ENCODE assay signal across 9 cellular contexts in the genomic region with DNA sequence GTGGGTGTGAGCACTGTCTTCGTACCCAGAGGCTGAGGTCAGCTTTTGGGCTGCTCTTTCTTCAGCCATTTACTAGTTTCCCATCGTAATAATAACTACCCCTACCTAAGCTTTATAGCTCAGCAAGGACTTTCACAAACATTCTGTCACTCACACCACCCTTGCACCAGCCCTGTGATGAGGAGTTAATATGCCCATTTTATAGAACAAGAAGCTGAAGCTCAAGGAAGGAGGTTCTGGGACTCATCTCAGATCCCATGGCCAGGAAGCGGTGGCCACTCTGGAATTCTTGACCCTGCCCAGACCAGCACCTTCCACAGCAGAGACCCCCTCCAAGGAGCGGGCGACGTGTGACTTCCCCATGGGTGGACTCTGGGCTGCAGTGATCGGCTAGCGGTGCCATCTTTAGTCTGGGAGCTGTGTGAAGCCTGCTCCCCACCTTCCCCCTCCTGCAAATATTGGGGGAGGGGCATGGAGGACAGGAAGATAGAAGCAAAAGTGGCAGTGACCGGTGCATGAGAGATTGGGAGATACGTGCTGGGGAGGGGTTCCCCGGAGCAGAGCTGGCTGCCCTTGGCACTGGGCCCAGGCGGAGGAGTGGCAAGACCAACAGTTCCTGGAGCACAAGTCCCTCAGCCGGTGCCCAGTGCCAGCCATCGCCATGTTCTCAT.
DNase-seq lines count a peak whose midpoint lies in the region; ATAC-seq and TF ChIP-seq lines count a peak whose summit lies in the region.
"Had no signal": no experiment of that assay in that cellular context is flagged by ENCODE, and none has a peak within 500 bp of the region (broad histone marks: within the 10 kb centered on the region; RNA-seq: fewer than 3 reads in every experiment).

No MANE protein-coding gene starts in this region.

- H3K4me3 ChIP-seq in mesendoderm (ENCODE audit: low read length) = no peak overlapping the region
- no peak overlapping the region for H3K4me3 ChIP-seq in aorta (ENCODE audit: low read length in 2 of 2)
- H3K4me3 ChIP-seq: cardiac muscle cell had no signal

- H3K18ac ChIP-seq in mesendoderm (ENCODE audit: low read length) = no peak overlapping the region

- peak overlapping the region; percentile 46 for H3K27ac Mint-ChIP-seq in stimulated activated naive CD8-positive, alpha-beta T cell treated with anti-CD3 and anti-CD28 coated beads, Interleukin-15, Interleukin-2, amounts not matched to agents 100 ng/mL and 50 ng/mL, for 24 hours
- H3K27ac Mint-ChIP-seq in brain = peak overlapping the region; percentile 67 to 93 (median 93)
- no peak overlapping the region for H3K27ac Mint-ChIP-seq in activated CD8-positive, alpha-beta T cell treated with anti-CD3 and anti-CD28 coated beads for 36 hours

- no peak overlapping the region for H3K4ac ChIP-seq in mesendoderm (ENCODE audit: low read depth, low read length)

- no peak overlapping the region for H2BK120ac ChIP-seq in mesendoderm (ENCODE audit: low read depth, low read length)

- no peak overlapping the region for H4K8ac ChIP-seq in mesendoderm (ENCODE audit: low read depth, low read length)

- no peaks in the 10 kb centered on the region for H3K4me1 ChIP-seq in mesendoderm (ENCODE audit: control insufficient read depth, low read depth, low read length)
- no peaks in the 10 kb centered on the region for H3K4me1 ChIP-seq in aorta (ENCODE audit: control insufficient read depth in 1 of 2, insufficient read depth in 2 of 2, low read length in 2 of 2)

- no peak overlapping the region for H3K4me3 Mint-ChIP-seq in stimulated activated naive CD8-positive, alpha-beta T cell treated with anti-CD3 and anti-CD28 coated beads, Interleukin-15, Interleukin-2, amounts not matched to agents 100 ng/mL and 50 ng/mL, for 24 hours
- H3K4me3 Mint-ChIP-seq in brain = no peak overlapping the region
- no peak overlapping the region for H3K4me3 Mint-ChIP-seq in activated CD8-positive, alpha-beta T cell treated with anti-CD3 and anti-CD28 coated beads for 36 hours

- no peaks in the 10 kb centered on the region for H3K27me3 Mint-ChIP-seq in stimulated activated naive CD8-positive, alpha-beta T cell treated with anti-CD3 and anti-CD28 coated beads, Interleukin-15, Interleukin-2, amounts not matched to agents 100 ng/mL and 50 ng/mL, for 24 hours
- no peaks in the 10 kb centered on the region for H3K27me3 Mint-ChIP-seq in brain
- no peaks in the 10 kb centered on the region for H3K27me3 Mint-ChIP-seq in activated CD8-positive, alpha-beta T cell treated with anti-CD3 and anti-CD28 coated beads for 36 hours

- no peak for ATAC-seq in stimulated activated naive CD8-positive, alpha-beta T cell treated with anti-CD3 and anti-CD28 coated beads, Interleukin-15, Interleukin-2, amounts not matched to agents 100 U/mL and 50 U/mL, for 24 hours
- ATAC-seq in aorta (ENCODE audit: low FRiP score) (no peak), GM19455 (IDR thresholded peaks at IDR 0.05; ENCODE audit: unreplicated experiment) (no peak), HG03354 (IDR thresholded peaks at IDR 0.05; ENCODE audit: poor library complexity, severe bottlenecking, unreplicated experiment) (no peak)
- ATAC-seq in activated CD8-positive, alpha-beta T cell treated with anti-CD3 and anti-CD28 coated beads for 36 hours = no peak

- no peak overlapping the region for H2BK15ac ChIP-seq in mesendoderm (replicated peaks; ENCODE audit: low read depth)

- no peaks in the 10 kb centered on the region for H3K9me3 Mint-ChIP-seq in stimulated activated naive CD8-positive, alpha-beta T cell treated with anti-CD3 and anti-CD28 coated beads, Interleukin-15, Interleukin-2, amounts not matched to agents 100 ng/mL and 50 ng/mL, for 24 hours
- H3K9me3 Mint-ChIP-seq in brain = no peaks in the 10 kb centered on the region
- H3K9me3 Mint-ChIP-seq in activated CD8-positive, alpha-beta T cell treated with anti-CD3 and anti-CD28 coated beads for 36 hours = no peaks in the 10 kb centered on the region

- H3K36me3 ChIP-seq in mesendoderm (ENCODE audit: control insufficient read depth, insufficient read depth, low read length) = no peaks in the 10 kb centered on the region
- no peaks in the 10 kb centered on the region for H3K36me3 ChIP-seq in aorta (ENCODE audit: control insufficient read depth in 1 of 2, insufficient read depth in 2 of 2, low read length in 1 of 2)
- H3K36me3 ChIP-seq: cardiac muscle cell had no signal

- intact Hi-C loops in aorta (cut with DNase I) = loop anchor here in 1 of 2 donors (10.0 kb wide), 1 partner anchor 403 kb away; a partner anchor contains a TSS
- intact Hi-C loops in activated CD8-positive, alpha-beta T cell treated with anti-CD3 and anti-CD28 coated beads for 36 hours (cut with micrococcal nuclease) = no loop called here

- no peak overlapping the region for H3K4me2 ChIP-seq in mesendoderm (ENCODE audit: low read length)

- no peaks in the 10 kb centered on the region for H3K9me3 ChIP-seq in aorta (ENCODE audit: control insufficient read depth, low read length)

- POLR2A ChIA-PET in activated CD8-positive, alpha-beta T cell treated with anti-CD3 and anti-CD28 coated beads for 36 hours (lab: Charles Lee) = interaction anchor here (1.0 to 10.4 kb wide), 4 partner anchors 13 to 96 kb away, joined by 3 to 100 read pairs (median 4); a partner anchor contains a TSS

- H2BK5ac ChIP-seq in mesendoderm (ENCODE audit: low read length) = no peak overlapping the region

- no peaks in the 10 kb centered on the region for H3K79me2 ChIP-seq in mesendoderm (ENCODE audit: control insufficient read depth, insufficient read depth, low read length)

- H3K79me1 ChIP-seq in mesendoderm (ENCODE audit: low read length) = no peaks in the 10 kb centered on the region

- CTCF ChIA-PET in activated CD8-positive, alpha-beta T cell treated with anti-CD3 and anti-CD28 coated beads for 36 hours (lab: Charles Lee) = interaction anchor here (1.0 to 3.7 kb wide), 8 partner anchors 38 to 168 kb away, joined by 3 to 63 read pairs (median 6); a partner anchor contains a TSS

- H4K5ac ChIP-seq in mesendoderm (ENCODE audit: low read length) = no peak overlapping the region

- TF ChIP-seq CTCF in brain (conservative IDR thresholded peaks at IDR 0.05) = no peak
- no peak for TF ChIP-seq CTCF in activated CD8-positive, alpha-beta T cell treated with anti-CD3 and anti-CD28 coated beads for 36 hours (IDR thresholded peaks at IDR 0.05)

- DNase-seq in stimulated activated naive CD8-positive, alpha-beta T cell treated with anti-CD3 and anti-CD28 coated beads, Interleukin-15, Interleukin-2, amounts not matched to agents 100 U/mL and 50 U/mL, for 24 hours = no peak
- DNase-seq in mesendoderm = no peak
- DNase-seq in aorta = peak; percentile 75 to 84
- DNase-seq in activated CD8-positive, alpha-beta T cell treated with anti-CD3 and anti-CD28 coated beads for 36 hours = no peak

- peak overlapping the region; percentile 17 for H3K56ac ChIP-seq in mesendoderm (ENCODE audit: low read length)

- H2AK5ac ChIP-seq in mesendoderm (ENCODE audit: low read length) = no peak overlapping the region

- H3K9ac ChIP-seq in mesendoderm (ENCODE audit: low read length) = no peak overlapping the region

- H3K27me3 ChIP-seq in mesendoderm (ENCODE audit: insufficient read depth, low read length, poor library complexity) (no peaks in the 10 kb centered on the region), aorta (ENCODE audit: control insufficient read depth in 1 of 2, insufficient read depth in 2 of 2, low read length in 1 of 2) (no peaks in the 10 kb centered on the region)
- H3K27me3 ChIP-seq: cardiac muscle cell had no signal

- H3K36me3 Mint-ChIP-seq in stimulated activated naive CD8-positive, alpha-beta T cell treated with anti-CD3 and anti-CD28 coated beads, Interleukin-15, Interleukin-2, amounts not matched to agents 100 ng/mL and 50 ng/mL, for 24 hours (ENCODE audit: low read depth) = no peaks in the 10 kb centered on the region
- no peaks in the 10 kb centered on the region for H3K36me3 Mint-ChIP-seq in brain
- no peaks in the 10 kb centered on the region for H3K36me3 Mint-ChIP-seq in activated CD8-positive, alpha-beta T cell treated with anti-CD3 and anti-CD28 coated beads for 36 hours (ENCODE audit: low read depth)

- no CpG with 5 or more reads among the region's 14 CpGs for WGBS in mesendoderm (ENCODE audit: extremely low coverage, insufficient coverage, low lambda C conversion rate)
- 51% methylated on average over 14 of the region's 14 CpGs for whole genome bisulfite sequencing in aorta, 2 donors

- peaks cover 20% of the 10 kb centered on the region for H3K4me1 Mint-ChIP-seq in stimulated activated naive CD8-positive, alpha-beta T cell treated with anti-CD3 and anti-CD28 coated beads, Interleukin-15, Interleukin-2, amounts not matched to agents 100 ng/mL and 50 ng/mL, for 24 hours (ENCODE audit: low read depth)
- H3K4me1 Mint-ChIP-seq in brain = peaks cover 73% of the 10 kb centered on the region
- peaks cover 22% of the 10 kb centered on the region for H3K4me1 Mint-ChIP-seq in activated CD8-positive, alpha-beta T cell treated with anti-CD3 and anti-CD28 coated beads for 36 hours (ENCODE audit: low read depth)

- no peak overlapping the region for H3K23ac ChIP-seq in mesendoderm (ENCODE audit: low read length)

- H3K27ac ChIP-seq in mesendoderm (ENCODE audit: low read depth, low read length) (no peak overlapping the region), aorta (ENCODE audit: low read depth in 1 of 2, low read length in 2 of 2) (peak overlapping the region in 1 of 2 donors; percentile 20)
- H3K27ac ChIP-seq: cardiac muscle cell had no signal

Comparison
In these comparisons a context has a peak if more than half of its experiments do, and no peak if none do; other contexts are left out.
1. DNase-seq: peak in aorta (2 of 2); none in stimulated activated naive CD8-positive, alpha-beta T cell treated with anti-CD3 and anti-CD28 coated beads, Interleukin-15, Interleukin-2, amounts not matched to agents 100 U/mL and 50 U/mL, for 24 hours (single experiment), mesendoderm (single experiment) and activated CD8-positive, alpha-beta T cell treated with anti-CD3 and anti-CD28 coated beads for 36 hours (single experiment).